21 cellular contexts compared by ENCODE assay signal in genomic region chr13:110876592-110876991, GRCh38.
"Had no signal": no experiment of that assay in that cellular context is flagged by ENCODE, and none has a peak within 500 bp of the region (broad histone marks: within the 10 kb centered on the region; RNA-seq: fewer than 3 reads in every experiment).

No MANE protein-coding gene starts in this region.

- ATAC-seq: activated T-cell treated with anti-CD3 and anti-CD28 coated beads, Interleukin-2, amount 50 U/mL, for 4 hours; body of pancreas; foreskin keratinocyte; left lung; stimulated activated naive CD8-positive, alpha-beta T cell treated with anti-CD3 and anti-CD28 coated beads, Interleukin-15, Interleukin-2, amounts not matched to agents 100 U/mL and 50 U/mL, for 24 hours had no signal

- H3K27ac Mint-ChIP-seq: activated naive CD4-positive, alpha-beta T cell treated with anti-CD3 and anti-CD28 coated beads for 36 hours; nephron progenitor cell had no signal

- H3K4me3 Mint-ChIP-seq: activated naive CD4-positive, alpha-beta T cell treated with anti-CD3 and anti-CD28 coated beads for 36 hours; activated T-cell treated with anti-CD3 and anti-CD28 coated beads, Interleukin-2, amount 50 U/mL, for 4 hours; nephron progenitor cell had no signal

- H3K27ac ChIP-seq: body of pancreas, epithelial cell of prostate, foreskin keratinocyte, left lung, tibial nerve, uterus had no signal

- DNase-seq: activated CD4-positive, alpha-beta T cell treated with anti-CD3 and anti-CD28 coated beads, Interleukin-2, amount 50 U/mL, for 1 hour; activated CD8-positive, alpha-beta memory T cell treated with anti-CD3 and anti-CD28 coated beads, Interleukin-2, amount 50 U/mL, for 4 hours; activated naive CD4-positive, alpha-beta T cell treated with anti-CD3 and anti-CD28 coated beads for 36 hours; activated T-cell treated with anti-CD3 and anti-CD28 coated beads, Interleukin-2, amount 50 U/mL, for 4 hours; body of pancreas; caudate nucleus; foreskin keratinocyte; glutamatergic neuron; hippocampal formation; left lung; midbrain; nephron progenitor cell; nucleus accumbens; retina; stimulated activated CD4-positive, alpha-beta T cell treated with anti-CD3 and anti-CD28 coated beads, Interleukin-2, amount 100 ng/mL, for 24 hours; stimulated activated naive CD8-positive, alpha-beta T cell treated with anti-CD3 and anti-CD28 coated beads, Interleukin-15, Interleukin-2, amounts not matched to agents 100 U/mL and 50 U/mL, for 24 hours; substantia nigra; T-helper 9 cell; uterus had no signal

- H3K36me3 ChIP-seq: uterus had no signal

- H3K9me3 ChIP-seq: body of pancreas, left lung, tibial nerve, uterus had no signal

- H3K9me3 Mint-ChIP-seq: activated naive CD4-positive, alpha-beta T cell treated with anti-CD3 and anti-CD28 coated beads for 36 hours; activated T-cell treated with anti-CD3 and anti-CD28 coated beads, Interleukin-2, amount 50 U/mL, for 4 hours had no signal

- H3K27me3 ChIP-seq: body of pancreas, foreskin keratinocyte, tibial nerve, uterus had no signal

- H3K4me3 ChIP-seq: body of pancreas, left lung, tibial nerve, uterus had no signal
